ENCODE assay signal across 1 cellular context in the genomic region with DNA sequence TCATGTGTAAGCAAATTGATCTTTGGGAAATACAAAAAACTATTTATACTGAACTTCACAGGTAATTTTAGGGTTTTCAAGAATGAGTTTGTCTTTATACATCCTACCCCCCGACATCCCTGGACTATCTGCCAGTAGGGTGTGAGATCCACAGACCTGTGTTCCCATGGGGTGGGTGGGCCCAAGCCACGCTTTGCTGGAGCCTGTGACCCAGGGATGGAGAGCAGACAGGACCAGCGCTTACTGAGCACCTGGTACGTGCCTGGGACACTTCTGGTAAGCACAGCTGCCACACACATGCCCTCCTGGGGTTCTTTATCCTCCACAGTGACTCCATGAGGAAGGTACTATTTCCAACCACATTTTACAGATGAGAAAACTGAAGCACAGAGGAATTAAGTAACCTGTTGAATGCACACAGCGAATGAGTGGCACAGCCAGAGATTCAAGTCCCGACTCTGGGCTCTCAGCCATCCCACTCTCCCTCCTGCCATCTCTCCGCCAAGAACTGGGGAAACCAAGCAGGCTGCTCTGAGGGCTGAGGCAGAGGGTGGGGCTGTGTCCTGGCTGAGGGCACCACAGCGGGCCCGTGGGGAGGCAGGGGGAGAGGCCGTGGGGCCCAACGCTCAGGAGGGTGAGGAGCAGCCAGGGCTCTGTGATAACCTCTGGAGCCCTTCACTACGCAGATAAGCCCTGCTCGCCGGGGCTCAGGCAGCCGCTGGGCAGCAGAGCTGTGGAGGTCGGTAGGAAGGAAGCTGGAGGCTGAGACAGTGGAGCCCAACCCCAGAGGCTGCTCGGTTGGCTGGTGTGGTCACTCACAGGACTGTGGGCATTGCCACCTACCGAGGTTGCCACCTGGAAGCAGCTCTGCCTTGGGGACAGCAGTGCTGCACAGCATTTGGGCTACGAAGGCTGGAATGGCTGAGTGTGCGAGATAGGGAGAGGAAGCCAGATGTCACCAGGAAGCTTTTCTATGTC.
A peak's percentile ranks its signal among the peaks of the same experiment; 100 is the strongest.
TF ChIP-seq lines count a peak whose summit lies in the region.

No MANE protein-coding gene starts in this region.

TF ChIP-seq in K562, 482 proteins besides CTCF, POLR2A, EP300 and RAD21 (continued from another document and continues in another):
- TF ChIP-seq CREB3L1 (IDR thresholded peaks at IDR 0.05; ENCODE audit: borderline replicate concordance, low read depth), result no peak
- TF ChIP-seq HMG20B (CRISPR knock-in tag; IDR thresholded peaks at IDR 0.05), result no peak
- TF ChIP-seq NR2C2 (CRISPR knock-in tag; IDR thresholded peaks at IDR 0.05), result no peak
- peak; percentile 51 for TF ChIP-seq NR2C2 (tag; IDR thresholded peaks at IDR 0.05)
- TF ChIP-seq IFI16 (CRISPR knock-in tag; IDR thresholded peaks at IDR 0.05), result 0 out of 2 replicates have a peak, but pooled peaks have one; percentile 24
- TF ChIP-seq ZC3H11A (IDR thresholded peaks at IDR 0.05; ENCODE audit: low read depth, low read length), result no peak
- peak; percentile 39; the same call in 1 of the 2 replicates for TF ChIP-seq ELF4 (CRISPR knock-in tag; IDR thresholded peaks at IDR 0.05)
- TF ChIP-seq ZNF316 (IDR thresholded peaks at IDR 0.05), result peak; percentile 82
- TF ChIP-seq ZNF232 (CRISPR knock-in tag; IDR thresholded peaks at IDR 0.05), result no peak
- no peak for TF ChIP-seq SP2 (IDR thresholded peaks at IDR 0.05; ENCODE audit: extremely low read depth, low read depth, low read length, poor library complexity, severe bottlenecking)
- TF ChIP-seq MAFK (IDR thresholded peaks at IDR 0.05; ENCODE audit: low read length), result no peak; the same call in 1 of the 2 replicates
- TF ChIP-seq FIP1L1 (IDR thresholded peaks at IDR 0.05; ENCODE audit: low read depth, low read length, poor library complexity, severe bottlenecking), result no peak
- no peak for TF ChIP-seq KDM5B (IDR thresholded peaks at IDR 0.05; ENCODE audit: insufficient replicate concordance, low read depth, low read length)
- 0 out of 2 replicates have a peak, but pooled peaks have one; percentile 11 for TF ChIP-seq ZNF174 (CRISPR knock-in tag; IDR thresholded peaks at IDR 0.05)
- no peak for TF ChIP-seq SLC30A9 (CRISPR knock-in tag; IDR thresholded peaks at IDR 0.05)
- no peak for TF ChIP-seq PREB (CRISPR knock-in tag; IDR thresholded peaks at IDR 0.05)
- TF ChIP-seq, protein P1, sequence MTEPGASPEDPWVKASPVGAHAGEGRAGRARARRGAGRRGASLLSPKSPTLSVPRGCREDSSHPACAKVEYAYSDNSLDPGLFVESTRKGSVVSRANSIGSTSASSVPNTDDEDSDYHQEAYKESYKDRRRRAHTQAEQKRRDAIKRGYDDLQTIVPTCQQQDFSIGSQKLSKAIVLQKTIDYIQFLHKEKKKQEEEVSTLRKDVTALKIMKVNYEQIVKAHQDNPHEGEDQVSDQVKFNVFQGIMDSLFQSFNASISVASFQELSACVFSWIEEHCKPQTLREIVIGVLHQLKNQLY (CRISPR knock-in tag; conservative IDR thresholded peaks at IDR 0.05), result no peak
- no peak for TF ChIP-seq ZNF436 (CRISPR knock-in tag; IDR thresholded peaks at IDR 0.05)
- no peak for TF ChIP-seq XRCC3 (IDR thresholded peaks at IDR 0.05)
- TF ChIP-seq MTA2 (IDR thresholded peaks at IDR 0.05; ENCODE audit: low read depth), result 0 out of 2 replicates have a peak, but pooled peaks have one; percentile 35
- TF ChIP-seq, protein P2, sequence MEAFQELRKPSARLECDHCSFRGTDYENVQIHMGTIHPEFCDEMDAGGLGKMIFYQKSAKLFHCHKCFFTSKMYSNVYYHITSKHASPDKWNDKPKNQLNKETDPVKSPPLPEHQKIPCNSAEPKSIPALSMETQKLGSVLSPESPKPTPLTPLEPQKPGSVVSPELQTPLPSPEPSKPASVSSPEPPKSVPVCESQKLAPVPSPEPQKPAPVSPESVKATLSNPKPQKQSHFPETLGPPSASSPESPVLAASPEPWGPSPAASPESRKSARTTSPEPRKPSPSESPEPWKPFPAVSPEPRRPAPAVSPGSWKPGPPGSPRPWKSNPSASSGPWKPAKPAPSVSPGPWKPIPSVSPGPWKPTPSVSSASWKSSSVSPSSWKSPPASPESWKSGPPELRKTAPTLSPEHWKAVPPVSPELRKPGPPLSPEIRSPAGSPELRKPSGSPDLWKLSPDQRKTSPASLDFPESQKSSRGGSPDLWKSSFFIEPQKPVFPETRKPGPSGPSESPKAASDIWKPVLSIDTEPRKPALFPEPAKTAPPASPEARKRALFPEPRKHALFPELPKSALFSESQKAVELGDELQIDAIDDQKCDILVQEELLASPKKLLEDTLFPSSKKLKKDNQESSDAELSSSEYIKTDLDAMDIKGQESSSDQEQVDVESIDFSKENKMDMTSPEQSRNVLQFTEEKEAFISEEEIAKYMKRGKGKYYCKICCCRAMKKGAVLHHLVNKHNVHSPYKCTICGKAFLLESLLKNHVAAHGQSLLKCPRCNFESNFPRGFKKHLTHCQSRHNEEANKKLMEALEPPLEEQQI (IDR thresholded peaks at IDR 0.05), result peak; percentile 59; the same call in 1 of the 2 replicates
- TF ChIP-seq ILK (tag; IDR thresholded peaks at IDR 0.05; ENCODE audit: borderline replicate concordance, low read depth), result no peak
- TF ChIP-seq WHSC1 (IDR thresholded peaks at IDR 0.05; ENCODE audit: low read length), result peak; percentile 84
- no peak for TF ChIP-seq FOXJ3 (CRISPR knock-in tag; IDR thresholded peaks at IDR 0.05)
- TF ChIP-seq MAFG (tag; conservative IDR thresholded peaks at IDR 0.05), result peak; percentile 68
- TF ChIP-seq, protein P3, sequence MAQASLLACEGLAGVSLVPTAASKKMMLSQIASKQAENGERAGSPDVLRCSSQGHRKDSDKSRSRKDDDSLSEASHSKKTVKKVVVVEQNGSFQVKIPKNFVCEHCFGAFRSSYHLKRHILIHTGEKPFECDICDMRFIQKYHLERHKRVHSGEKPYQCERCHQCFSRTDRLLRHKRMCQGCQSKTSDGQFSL (CRISPR knock-in tag; IDR thresholded peaks at IDR 0.05), result no peak
- TF ChIP-seq, protein P3 (tag; IDR thresholded peaks at IDR 0.05), result 0 out of 4 replicates have a peak, but pooled peaks of 1 of the 2 experiments have one; percentile 26
- TF ChIP-seq ILF3 (IDR thresholded peaks at IDR 0.05; ENCODE audit: borderline replicate concordance), result no peak
- TF ChIP-seq ZNF41 (CRISPR knock-in tag; conservative IDR thresholded peaks at IDR 0.05), result no peak
- TF ChIP-seq ZNF586 (CRISPR knock-in tag; conservative IDR thresholded peaks at IDR 0.05), result no peak
- TF ChIP-seq, protein P4, sequence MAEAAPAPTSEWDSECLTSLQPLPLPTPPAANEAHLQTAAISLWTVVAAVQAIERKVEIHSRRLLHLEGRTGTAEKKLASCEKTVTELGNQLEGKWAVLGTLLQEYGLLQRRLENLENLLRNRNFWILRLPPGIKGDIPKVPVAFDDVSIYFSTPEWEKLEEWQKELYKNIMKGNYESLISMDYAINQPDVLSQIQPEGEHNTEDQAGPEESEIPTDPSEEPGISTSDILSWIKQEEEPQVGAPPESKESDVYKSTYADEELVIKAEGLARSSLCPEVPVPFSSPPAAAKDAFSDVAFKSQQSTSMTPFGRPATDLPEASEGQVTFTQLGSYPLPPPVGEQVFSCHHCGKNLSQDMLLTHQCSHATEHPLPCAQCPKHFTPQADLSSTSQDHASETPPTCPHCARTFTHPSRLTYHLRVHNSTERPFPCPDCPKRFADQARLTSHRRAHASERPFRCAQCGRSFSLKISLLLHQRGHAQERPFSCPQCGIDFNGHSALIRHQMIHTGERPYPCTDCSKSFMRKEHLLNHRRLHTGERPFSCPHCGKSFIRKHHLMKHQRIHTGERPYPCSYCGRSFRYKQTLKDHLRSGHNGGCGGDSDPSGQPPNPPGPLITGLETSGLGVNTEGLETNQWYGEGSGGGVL (CRISPR knock-in tag; IDR thresholded peaks at IDR 0.05), result no peak
- TF ChIP-seq GATA2 (CRISPR knock-in tag; IDR thresholded peaks at IDR 0.05), result peak; percentile 39; the same call in 1 of the 2 replicates
- TF ChIP-seq ZFP1 (CRISPR knock-in tag; IDR thresholded peaks at IDR 0.05), result no peak
- TF ChIP-seq UBTF (IDR thresholded peaks at IDR 0.05; ENCODE audit: borderline replicate concordance in 1 of 2, low read depth in 2 of 2, low read length in 2 of 2), result peak; percentile 82 to 93; a peak in 3 of 4 replicates
- no peak for TF ChIP-seq MCM5 (IDR thresholded peaks at IDR 0.05; ENCODE audit: low read depth)
- no peak for TF ChIP-seq HDAC6 (IDR thresholded peaks at IDR 0.05; ENCODE audit: low read depth, low read length)
- peak; percentile 79 for TF ChIP-seq ZNF311 (CRISPR knock-in tag; IDR thresholded peaks at IDR 0.05)
- no peak for TF ChIP-seq SPI1 (IDR thresholded peaks at IDR 0.05; ENCODE audit: borderline replicate concordance, low read depth, low read length)
- peak; percentile 87 for TF ChIP-seq MYNN (IDR thresholded peaks at IDR 0.05)
- TF ChIP-seq MYNN (CRISPR knock-in tag; IDR thresholded peaks at IDR 0.05), result no peak
- TF ChIP-seq TEAD1 (CRISPR knock-in tag; IDR thresholded peaks at IDR 0.05), result 0 out of 4 replicates have a peak, but pooled peaks of 1 of the 2 experiments have one; percentile 18
- TF ChIP-seq ZBTB12 (CRISPR knock-in tag; IDR thresholded peaks at IDR 0.05), result no peak
- TF ChIP-seq ZC3H4 (CRISPR knock-in tag; IDR thresholded peaks at IDR 0.05; ENCODE audit: borderline replicate concordance), result no peak
- 0 out of 2 replicates have a peak, but pooled peaks have one; percentile 27 for TF ChIP-seq SMARCC2 (IDR thresholded peaks at IDR 0.05; ENCODE audit: low read depth)
- TF ChIP-seq TCF15 (CRISPR knock-in tag; IDR thresholded peaks at IDR 0.05), result no peak
- no peak for TF ChIP-seq PTBP1 (IDR thresholded peaks at IDR 0.05; ENCODE audit: low read depth, low read length)
- TF ChIP-seq GTF2F1 (IDR thresholded peaks at IDR 0.05; ENCODE audit: low read depth, low read length), result no peak
- no peak for TF ChIP-seq PHB (CRISPR knock-in tag; IDR thresholded peaks at IDR 0.05)
- TF ChIP-seq BACH1 (tag; IDR thresholded peaks at IDR 0.05), result no peak
- peak; percentile 15; the same call in 1 of the 2 replicates for TF ChIP-seq PHF8 (IDR thresholded peaks at IDR 0.05; ENCODE audit: borderline replicate concordance, low read length)
- TF ChIP-seq, protein P5, sequence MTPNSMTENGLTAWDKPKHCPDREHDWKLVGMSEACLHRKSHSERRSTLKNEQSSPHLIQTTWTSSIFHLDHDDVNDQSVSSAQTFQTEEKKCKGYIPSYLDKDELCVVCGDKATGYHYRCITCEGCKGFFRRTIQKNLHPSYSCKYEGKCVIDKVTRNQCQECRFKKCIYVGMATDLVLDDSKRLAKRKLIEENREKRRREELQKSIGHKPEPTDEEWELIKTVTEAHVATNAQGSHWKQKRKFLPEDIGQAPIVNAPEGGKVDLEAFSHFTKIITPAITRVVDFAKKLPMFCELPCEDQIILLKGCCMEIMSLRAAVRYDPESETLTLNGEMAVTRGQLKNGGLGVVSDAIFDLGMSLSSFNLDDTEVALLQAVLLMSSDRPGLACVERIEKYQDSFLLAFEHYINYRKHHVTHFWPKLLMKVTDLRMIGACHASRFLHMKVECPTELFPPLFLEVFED (CRISPR knock-in tag; conservative IDR thresholded peaks at IDR 0.05), result no peak
- no peak for TF ChIP-seq NCOA4 (IDR thresholded peaks at IDR 0.05; ENCODE audit: partially characterized antibody)
